In the genomic region with DNA sequence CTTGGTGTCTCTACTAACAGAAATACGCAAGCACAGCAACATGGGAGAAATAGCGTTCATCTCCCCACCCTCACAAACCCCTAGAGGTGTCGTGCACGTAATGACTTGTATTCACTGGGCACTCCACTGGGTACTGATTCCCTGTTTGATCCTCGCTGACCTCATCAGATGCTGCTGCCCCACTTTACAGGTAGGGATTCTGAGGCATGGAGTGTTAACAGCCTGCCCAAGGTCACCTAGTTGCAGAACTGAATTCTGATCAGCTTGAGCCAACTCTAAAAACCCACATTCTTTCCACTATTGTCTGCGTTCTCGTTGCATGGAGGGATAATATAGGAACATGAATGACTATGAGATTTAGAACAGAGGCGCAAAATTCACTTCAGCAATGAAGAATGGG, we compare ENCODE assay signal across 31 cellular contexts.
DNase-seq lines count a peak whose midpoint lies in the region; ATAC-seq and TF ChIP-seq lines count a peak whose summit lies in the region.
"Had no signal": no experiment of that assay in that cellular context is flagged by ENCODE, and none has a peak within 500 bp of the region (broad histone marks: within the 10 kb centered on the region; RNA-seq: fewer than 3 reads in every experiment).

No MANE protein-coding gene starts in this region.

- H3K14ac ChIP-seq in IMR-90 (replicated peaks; ENCODE audit: low read depth, low read length): peak overlapping the region; percentile 56

- no peak overlapping the region for H2AK9ac ChIP-seq in IMR-90 (replicated peaks; ENCODE audit: low read depth, low read length, poor library complexity)

- peak overlapping the region; percentile 82 for H3K23ac ChIP-seq in IMR-90 (ENCODE audit: low read depth, low read length)

- H3K4me2 ChIP-seq in IMR-90 (ENCODE audit: low read depth, low read length) (peak overlapping the region; percentile 64), osteoblast (ENCODE audit: insufficient read depth, low read length) (peak overlapping the region; percentile 18)

- POLR2A ChIA-PET in AG04450 (lab: Yijun Ruan, JAX) (no interaction called here), IMR-90 (lab: Charles Lee; ENCODE audit: unreplicated experiment) (interaction anchor here (0.6 kb wide), 1 partner anchor 81 kb away, joined by 3 read pairs; no protein-coding TSS in a partner anchor)

- in situ Hi-C loops in IMR-90 (cut with MboI; ENCODE audit: low sequenced_read_pairs) (no loop called here), brain microvascular endothelial cell (cut with HindIII; ENCODE audit: low pct_ligation_motif_present, low sequenced_read_pairs) (no loop called here)

- H3K4ac ChIP-seq in IMR-90 (ENCODE audit: low read depth, low read length): peak overlapping the region; percentile 56

- no TSS peak for BruUV-seq in IMR-90 (replicated peaks; lab: Mats Ljungman, UMichigan)

- no peak for DNase-seq in AG04450 (ENCODE audit: low read depth, low spot score)
- no peak for DNase-seq in IMR-90
- no peak for DNase-seq in brain microvascular endothelial cell
- DNase-seq in osteoblast (ENCODE audit: insufficient read length, low spot score, missing footprints): no peak
- no peak for DNase-seq in cerebellar nuclear complex (lab: John Stamatoyannopoulos, UW)
- no peak for DNase-seq in activated effector memory CD4-positive, alpha-beta T cell treated with anti-CD3 and anti-CD28 coated beads, Interleukin-2, amount 50 U/mL, for 16 hours
- DNase-seq in HT-29 (ENCODE audit: low spot score): no peak
- DNase-seq: activated CD4-positive, CD25-positive, alpha-beta regulatory T cell; activated naive CD8-positive, alpha-beta T cell treated with anti-CD3 and anti-CD28 coated beads, Interleukin-2, amount 50 U/mL, for 24 hours; activated T-cell treated with anti-CD3 and anti-CD28 coated beads, Interleukin-2, amount 50 U/mL, for 24 hours; AML-193; CD8-positive, alpha-beta T cell; dermis blood vessel endothelial cell; DMS 273 treated with DMSO at 0.1 percent for 48 hours; foreskin keratinocyte; head of caudate nucleus; left ventricle myocardium superior; NCI-H1092; NCI-H1694; NCI-H446 treated with DMSO at 0.1 percent for 48 hours; NCI-H82; spleen; stimulated activated CD4-positive, alpha-beta T cell treated with anti-CD3 and anti-CD28 coated beads, Interleukin-2, amount 100 ng/mL, for 24 hours; testis; uterus had no signal

- H3K36me3 ChIP-seq in IMR-90 (ENCODE audit: control insufficient read depth, insufficient read depth, low read length): peaks cover 13% of the 10 kb centered on the region
- peaks cover 10% of the 10 kb centered on the region for H3K36me3 ChIP-seq in brain microvascular endothelial cell (replicated peaks)
- H3K36me3 ChIP-seq in osteoblast (ENCODE audit: insufficient read depth, low read length): peaks cover 13% of the 10 kb centered on the region
- H3K36me3 ChIP-seq: HAP-1, spleen, uterus had no signal

- intact Hi-C loops in IMR-90 (cut with micrococcal nuclease): no loop called here

- TF ChIP-seq POLR2A in IMR-90 (IDR thresholded peaks at IDR 0.05; ENCODE audit: low read depth, low read length): no peak

- H3K79me1 ChIP-seq in IMR-90 (ENCODE audit: low read depth in 1 of 2, low read length in 2 of 2): peaks cover 3 to 28% of the 10 kb centered on the region in 2 experiments; a peak in 3 of 4 replicates

- peak overlapping the region; percentile 59; the same call in 1 of the 2 replicates for H3K9ac ChIP-seq in IMR-90 (ENCODE audit: low read depth, low read length)

- peak overlapping the region; percentile 33; the same call in 1 of the 2 replicates for H2BK120ac ChIP-seq in IMR-90 (ENCODE audit: low read depth, low read length)

- TF ChIP-seq CTCF in AG04450 (IDR thresholded peaks at IDR 0.05; ENCODE audit: low read depth, low read length) (no peak), IMR-90 (conservative IDR thresholded peaks at IDR 0.05; ENCODE audit: low read depth, low read length) (no peak), brain microvascular endothelial cell (IDR thresholded peaks at IDR 0.05; ENCODE audit: low read depth, low read length, missing control alignments) (no peak), osteoblast (IDR thresholded peaks at IDR 0.05; ENCODE audit: extremely low read depth, low read depth, low read length) (no peak)

- H4K91ac ChIP-seq in IMR-90 (ENCODE audit: insufficient read depth, low read depth, low read length): peak overlapping the region; percentile 62; the same call in 1 of the 2 replicates

- H4K20me1 ChIP-seq in IMR-90 (ENCODE audit: insufficient read depth, low read length) (peaks cover 96% of the 10 kb centered on the region), osteoblast (ENCODE audit: insufficient read depth, low read length) (peaks cover 72% of the 10 kb centered on the region)

- H2BK20ac ChIP-seq in IMR-90 (ENCODE audit: low read depth, low read length): peak overlapping the region; percentile 40; the same call in 1 of the 2 replicates

- H3K56ac ChIP-seq in IMR-90 (ENCODE audit: extremely low read depth, insufficient read depth, low read length): peak overlapping the region; percentile 43; the same call in 1 of the 2 replicates

- H2AK5ac ChIP-seq in IMR-90 (ENCODE audit: low read depth, low read length): peak overlapping the region; percentile 54

- 100% methylated on average over 1 of the region's 8 CpGs; no CpG with 5 or more reads in 1 of the 2 experiments for WGBS in IMR-90 (ENCODE audit: extremely low coverage in 2 of 2, insufficient read length in 1 of 2), 2 experiments

- peaks cover 34% of the 10 kb centered on the region for H3K9me1 ChIP-seq in IMR-90 (ENCODE audit: insufficient read depth, low read length)

- ATAC-seq in IMR-90 (ENCODE audit: low read depth) (no peak), HG02588 (IDR thresholded peaks at IDR 0.05; ENCODE audit: unreplicated experiment) (no peak)
- ATAC-seq: activated naive CD8-positive, alpha-beta T cell treated with anti-CD3 and anti-CD28 coated beads, Interleukin-2, amount 50 U/mL, for 24 hours; CD8-positive, alpha-beta T cell; esophagus mucosa; foreskin keratinocyte; GM12878; K562; left ventricle myocardium superior had no signal

- no peak overlapping the region; the same call in 1 of the 2 replicates for H4K5ac ChIP-seq in IMR-90 (ENCODE audit: low read depth, low read length)

- H3K4me3 ChIP-seq in AG04450 (ENCODE audit: low read depth, low read length) (no peak overlapping the region), IMR-90 (ENCODE audit: insufficient read depth, low read depth, low read length) (no peak overlapping the region), brain microvascular endothelial cell (ENCODE audit: low read depth, low read length) (no peak overlapping the region), osteoblast (ENCODE audit: insufficient read depth, low read length) (no peak overlapping the region)
- H3K4me3 ChIP-seq: GM12878, HAP-1, K562, spleen, testis, uterus had no signal

- H2BK15ac ChIP-seq in IMR-90 (ENCODE audit: low read depth, low read length): peak overlapping the region; percentile 39; the same call in 1 of the 3 replicates

- H3K9me3 ChIP-seq in AG04450 (ENCODE audit: control insufficient read depth, insufficient read depth, low read length) (no peaks in the 10 kb centered on the region), IMR-90 (ENCODE audit: control insufficient read depth, insufficient read depth, low read length) (no peaks in the 10 kb centered on the region), osteoblast (ENCODE audit: low read depth, low read length) (no peaks in the 10 kb centered on the region)
- H3K9me3 ChIP-seq: HAP-1, spleen, testis, uterus had no signal

- no peaks in the 10 kb centered on the region for H3K27me3 ChIP-seq in AG04450 (ENCODE audit: control insufficient read depth, insufficient read depth, low read length)
- H3K27me3 ChIP-seq in IMR-90 (ENCODE audit: control insufficient read depth, insufficient read depth, low read length): no peaks in the 10 kb centered on the region
- no peaks in the 10 kb centered on the region for H3K27me3 ChIP-seq in brain microvascular endothelial cell (replicated peaks)
- no peaks in the 10 kb centered on the region for H3K27me3 ChIP-seq in osteoblast (ENCODE audit: insufficient read depth, low read length)
- H3K27me3 ChIP-seq: foreskin keratinocyte, spleen, testis, uterus had no signal

- dilution Hi-C loops in IMR-90 (cut with HindIII; ENCODE audit: low sequenced_read_pairs, unreplicated experiment): no loop called here

- H3K27ac ChIP-seq in AG04450 (ENCODE audit: low read depth, low read length) (peak overlapping the region; percentile 34), IMR-90 (ENCODE audit: insufficient read depth, low read length) (peak overlapping the region; percentile 67; the same call in 1 of the 2 replicates), brain microvascular endothelial cell (peak overlapping the region; percentile 37), osteoblast (ENCODE audit: low read depth, low read length) (peak overlapping the region; percentile 29)
- H3K27ac ChIP-seq: foreskin keratinocyte, RWPE1, spleen, testis, uterus had no signal

- no peak overlapping the region for H2AFZ ChIP-seq in IMR-90 (replicated peaks; ENCODE audit: low read length, poor library complexity)
- H2AFZ ChIP-seq in osteoblast (ENCODE audit: low read length): no peak overlapping the region

- H3K4me1 ChIP-seq in IMR-90 (ENCODE audit: control insufficient read depth, insufficient read depth, low read length) (peaks cover 33% of the 10 kb centered on the region), osteoblast (ENCODE audit: insufficient read depth, low read length) (peaks cover 31% of the 10 kb centered on the region)
- H3K4me1 ChIP-seq: HAP-1, testis had no signal

- peak overlapping the region; percentile 82 for H2BK5ac ChIP-seq in IMR-90 (ENCODE audit: low read depth, low read length, poor library complexity, severe bottlenecking)

- peak overlapping the region; percentile 22 to 49; a peak in 2 of 4 replicates for H4K8ac ChIP-seq in IMR-90 (ENCODE audit: low read depth in 2 of 2, low read length in 2 of 2)

- peak overlapping the region; percentile 33; the same call in 1 of the 2 replicates for H3K18ac ChIP-seq in IMR-90 (ENCODE audit: low read depth, low read length)

- CTCF ChIA-PET in AG04450 (lab: Charles Lee) (no interaction called here), IMR-90 (lab: Yijun Ruan, JAX) (no interaction called here)

- H3K79me2 ChIP-seq in osteoblast (ENCODE audit: insufficient read depth, low read length): peaks cover 99% of the 10 kb centered on the region

- no peak for TF ChIP-seq RAD21 in IMR-90 (IDR thresholded peaks at IDR 0.05; ENCODE audit: low read length)

TF ChIP-seq in IMR-90, 13 proteins besides CTCF, POLR2A, EP300 and RAD21:
- TF ChIP-seq MAFK (IDR thresholded peaks at IDR 0.05; ENCODE audit: low read depth, low read length): peak; percentile 30
- no peak for TF ChIP-seq CHD1 (IDR thresholded peaks at IDR 0.05; ENCODE audit: low read depth, low read length)
